ENCODE assay signal across 1 cellular context in the genomic region with DNA sequence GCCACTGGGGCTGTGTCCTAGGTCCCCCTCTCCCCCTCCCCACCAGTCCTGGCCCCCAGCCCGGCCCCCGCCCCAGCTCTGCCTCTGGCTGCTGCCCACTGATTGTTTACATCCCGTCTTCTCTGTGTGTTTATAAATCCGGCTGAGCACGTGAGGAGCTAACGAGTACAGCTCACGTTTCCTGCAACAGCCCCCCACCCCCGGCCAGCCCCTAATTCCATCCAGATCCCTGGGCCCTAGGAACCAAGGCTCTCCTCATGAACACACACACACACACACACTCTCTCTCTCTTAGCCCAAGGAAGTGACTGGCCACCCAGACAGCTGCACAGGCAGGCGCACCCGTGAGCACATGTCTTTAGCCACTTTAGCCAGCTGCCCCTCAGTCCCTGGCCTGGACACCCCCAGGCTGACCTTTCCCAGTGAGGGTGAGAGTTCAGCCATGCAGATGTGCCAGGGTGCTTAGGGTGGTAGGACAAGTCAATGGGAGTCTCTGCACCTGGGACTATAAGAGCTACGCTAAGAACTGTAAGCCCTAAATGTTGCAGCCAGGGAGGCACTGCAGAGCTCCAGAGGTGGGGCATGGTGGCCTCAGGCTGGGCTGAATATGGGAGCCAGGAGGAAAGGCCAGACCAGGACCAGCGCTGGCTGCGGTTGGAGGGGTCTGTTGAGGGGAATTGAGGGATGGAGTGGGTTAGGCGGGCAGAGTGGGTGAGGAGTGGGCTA.
TF ChIP-seq lines count a peak whose summit lies in the region.

No MANE protein-coding gene starts in this region.

TF ChIP-seq in GM23338, 12 proteins besides CTCF, POLR2A, EP300 and RAD21:
- TF ChIP-seq, protein P1, sequence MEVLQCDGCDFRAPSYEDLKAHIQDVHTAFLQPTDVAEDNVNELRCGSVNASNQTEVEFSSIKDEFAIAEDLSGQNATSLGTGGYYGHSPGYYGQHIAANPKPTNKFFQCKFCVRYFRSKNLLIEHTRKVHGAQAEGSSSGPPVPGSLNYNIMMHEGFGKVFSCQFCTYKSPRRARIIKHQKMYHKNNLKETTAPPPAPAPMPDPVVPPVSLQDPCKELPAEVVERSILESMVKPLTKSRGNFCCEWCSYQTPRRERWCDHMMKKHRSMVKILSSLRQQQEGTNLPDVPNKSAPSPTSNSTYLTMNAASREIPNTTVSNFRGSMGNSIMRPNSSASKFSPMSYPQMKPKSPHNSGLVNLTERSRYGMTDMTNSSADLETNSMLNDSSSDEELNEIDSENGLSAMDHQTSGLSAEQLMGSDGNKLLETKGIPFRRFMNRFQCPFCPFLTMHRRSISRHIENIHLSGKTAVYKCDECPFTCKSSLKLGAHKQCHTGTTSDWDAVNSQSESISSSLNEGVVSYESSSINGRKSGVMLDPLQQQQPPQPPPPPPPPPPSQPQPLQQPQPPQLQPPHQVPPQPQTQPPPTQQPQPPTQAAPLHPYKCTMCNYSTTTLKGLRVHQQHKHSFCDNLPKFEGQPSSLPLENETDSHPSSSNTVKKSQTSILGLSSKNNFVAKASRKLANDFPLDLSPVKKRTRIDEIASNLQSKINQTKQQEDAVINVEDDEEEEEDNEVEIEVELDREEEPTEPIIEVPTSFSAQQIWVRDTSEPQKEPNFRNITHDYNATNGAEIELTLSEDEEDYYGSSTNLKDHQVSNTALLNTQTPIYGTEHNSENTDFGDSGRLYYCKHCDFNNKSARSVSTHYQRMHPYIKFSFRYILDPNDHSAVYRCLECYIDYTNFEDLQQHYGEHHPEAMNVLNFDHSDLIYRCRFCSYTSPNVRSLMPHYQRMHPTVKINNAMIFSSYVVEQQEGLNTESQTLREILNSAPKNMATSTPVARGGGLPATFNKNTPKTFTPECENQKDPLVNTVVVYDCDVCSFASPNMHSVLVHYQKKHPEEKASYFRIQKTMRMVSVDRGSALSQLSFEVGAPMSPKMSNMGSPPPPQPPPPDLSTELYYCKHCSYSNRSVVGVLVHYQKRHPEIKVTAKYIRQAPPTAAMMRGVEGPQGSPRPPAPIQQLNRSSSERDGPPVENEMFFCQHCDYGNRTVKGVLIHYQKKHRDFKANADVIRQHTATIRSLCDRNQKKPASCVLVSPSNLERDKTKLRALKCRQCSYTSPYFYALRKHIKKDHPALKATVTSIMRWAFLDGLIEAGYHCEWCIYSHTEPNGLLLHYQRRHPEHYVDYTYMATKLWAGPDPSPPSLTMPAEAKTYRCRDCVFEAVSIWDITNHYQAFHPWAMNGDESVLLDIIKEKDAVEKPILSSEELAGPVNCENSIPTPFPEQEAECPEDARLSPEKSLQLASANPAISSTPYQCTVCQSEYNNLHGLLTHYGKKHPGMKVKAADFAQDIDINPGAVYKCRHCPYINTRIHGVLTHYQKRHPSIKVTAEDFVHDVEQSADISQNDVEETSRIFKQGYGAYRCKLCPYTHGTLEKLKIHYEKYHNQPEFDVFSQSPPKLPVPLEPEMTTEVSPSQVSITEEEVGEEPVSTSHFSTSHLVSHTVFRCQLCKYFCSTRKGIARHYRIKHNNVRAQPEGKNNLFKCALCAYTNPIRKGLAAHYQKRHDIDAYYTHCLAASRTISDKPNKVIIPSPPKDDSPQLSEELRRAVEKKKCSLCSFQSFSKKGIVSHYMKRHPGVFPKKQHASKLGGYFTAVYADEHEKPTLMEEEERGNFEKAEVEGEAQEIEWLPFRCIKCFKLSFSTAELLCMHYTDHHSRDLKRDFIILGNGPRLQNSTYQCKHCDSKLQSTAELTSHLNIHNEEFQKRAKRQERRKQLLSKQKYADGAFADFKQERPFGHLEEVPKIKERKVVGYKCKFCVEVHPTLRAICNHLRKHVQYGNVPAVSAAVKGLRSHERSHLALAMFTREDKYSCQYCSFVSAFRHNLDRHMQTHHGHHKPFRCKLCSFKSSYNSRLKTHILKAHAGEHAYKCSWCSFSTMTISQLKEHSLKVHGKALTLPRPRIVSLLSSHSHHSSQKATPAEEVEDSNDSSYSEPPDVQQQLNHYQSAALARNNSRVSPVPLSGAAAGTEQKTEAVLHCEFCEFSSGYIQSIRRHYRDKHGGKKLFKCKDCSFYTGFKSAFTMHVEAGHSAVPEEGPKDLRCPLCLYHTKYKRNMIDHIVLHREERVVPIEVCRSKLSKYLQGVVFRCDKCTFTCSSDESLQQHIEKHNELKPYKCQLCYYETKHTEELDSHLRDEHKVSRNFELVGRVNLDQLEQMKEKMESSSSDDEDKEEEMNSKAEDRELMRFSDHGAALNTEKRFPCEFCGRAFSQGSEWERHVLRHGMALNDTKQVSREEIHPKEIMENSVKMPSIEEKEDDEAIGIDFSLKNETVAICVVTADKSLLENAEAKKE (CRISPR knock-in tag; IDR thresholded peaks at IDR 0.05), result no peak
- TF ChIP-seq, protein P2, sequence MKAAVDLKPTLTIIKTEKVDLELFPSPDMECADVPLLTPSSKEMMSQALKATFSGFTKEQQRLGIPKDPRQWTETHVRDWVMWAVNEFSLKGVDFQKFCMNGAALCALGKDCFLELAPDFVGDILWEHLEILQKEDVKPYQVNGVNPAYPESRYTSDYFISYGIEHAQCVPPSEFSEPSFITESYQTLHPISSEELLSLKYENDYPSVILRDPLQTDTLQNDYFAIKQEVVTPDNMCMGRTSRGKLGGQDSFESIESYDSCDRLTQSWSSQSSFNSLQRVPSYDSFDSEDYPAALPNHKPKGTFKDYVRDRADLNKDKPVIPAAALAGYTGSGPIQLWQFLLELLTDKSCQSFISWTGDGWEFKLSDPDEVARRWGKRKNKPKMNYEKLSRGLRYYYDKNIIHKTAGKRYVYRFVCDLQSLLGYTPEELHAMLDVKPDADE (IDR thresholded peaks at IDR 0.05), result no peak
- no peak for TF ChIP-seq POLR2AphosphoS5 (IDR thresholded peaks at IDR 0.05; ENCODE audit: low read depth)
- TF ChIP-seq CREB1 (CRISPR knock-in tag; IDR thresholded peaks at IDR 0.05; ENCODE audit: low read depth), result no peak
- no peak for TF ChIP-seq EZH2 (IDR thresholded peaks at IDR 0.05; ENCODE audit: low read depth, unreplicated experiment)
- TF ChIP-seq STAT1 (IDR thresholded peaks at IDR 0.05; ENCODE audit: unreplicated experiment), result no peak
- TF ChIP-seq JUNB (IDR thresholded peaks at IDR 0.05; ENCODE audit: unreplicated experiment), result no peak
